Comparison of ENCODE assay signal across 1 cellular context in genomic region chrX:44843318-44843702, GRCh38.
TF ChIP-seq lines count a peak whose summit lies in the region.

No MANE protein-coding gene starts in this region.

TF ChIP-seq in HepG2, 621 proteins besides CTCF, POLR2A, EP300 and RAD21:
- TF ChIP-seq NFE2L2 (IDR thresholded peaks at IDR 0.05; ENCODE audit: low read length) = peak; percentile 40; the same call in 1 of the 2 replicates
- no peak for TF ChIP-seq ZHX1 (CRISPR knock-in tag; IDR thresholded peaks at IDR 0.05; ENCODE audit: low read depth)
TF ChIP-seq in HepG2: peak in this region for 1.
